Comparison of ENCODE assay signal across 8 cellular contexts in genomic region chr1:201114245-201115131, GRCh38. TPM values are rescaled to one million over a fixed set of nuclear protein-coding genes. Genes with fewer than 3 reads are reported as not detected.
DNase-seq lines count a peak whose midpoint lies in the region; ATAC-seq and TF ChIP-seq lines count a peak whose summit lies in the region.

No MANE protein-coding gene starts in this region.

- peaks cover 6% of the 10 kb centered on the region for H3K4me1 Mint-ChIP-seq in neural crest cell
- peaks cover 9% of the 10 kb centered on the region for H3K4me1 Mint-ChIP-seq in stimulated activated naive CD8-positive, alpha-beta T cell treated with anti-CD3 and anti-CD28 coated beads, Interleukin-15, amount 100 ng/mL, for 72 hours

- H3K4me1 ChIP-seq in Loucy (ENCODE audit: insufficient read depth, low read length, poor library complexity, severe bottlenecking), result peaks cover 7% of the 10 kb centered on the region

- H3K4me3 ChIP-seq in Loucy (ENCODE audit: low read length, poor library complexity, severe bottlenecking) (peak overlapping the region; percentile 69), foreskin fibroblast (ENCODE audit: low read depth in 1 of 2, low read length in 2 of 2) (peak overlapping the region; percentile 46 to 75)

- H2AFZ ChIP-seq in Loucy (ENCODE audit: low read length), result peak overlapping the region; percentile 88

- H4K20me1 ChIP-seq in Loucy (ENCODE audit: insufficient read depth, low read length, poor library complexity, severe bottlenecking), result no peaks in the 10 kb centered on the region

- H3K27me3 Mint-ChIP-seq in neural crest cell (ENCODE audit: low read depth), result peaks cover 34% of the 10 kb centered on the region
- peaks cover 7% of the 10 kb centered on the region for H3K27me3 Mint-ChIP-seq in stimulated activated naive CD8-positive, alpha-beta T cell treated with anti-CD3 and anti-CD28 coated beads, Interleukin-15, amount 100 ng/mL, for 72 hours

- peak; percentile 92 for ATAC-seq in stimulated activated naive CD8-positive, alpha-beta T cell treated with anti-CD3 and anti-CD28 coated beads, Interleukin-15, amount 100 ng/mL, for 72 hours

- no peaks in the 10 kb centered on the region for H3K36me3 ChIP-seq in Loucy (ENCODE audit: insufficient read depth, low read length)

- H3K9me3 Mint-ChIP-seq in neural crest cell, result no peaks in the 10 kb centered on the region
- no peaks in the 10 kb centered on the region for H3K9me3 Mint-ChIP-seq in stimulated activated naive CD8-positive, alpha-beta T cell treated with anti-CD3 and anti-CD28 coated beads, Interleukin-15, amount 100 ng/mL, for 72 hours

- no peaks in the 10 kb centered on the region for H3F3A ChIP-seq in Loucy (ENCODE audit: low read depth)

- H3K4me2 ChIP-seq in Loucy (ENCODE audit: low read depth, low read length, poor library complexity, severe bottlenecking), result peak overlapping the region; percentile 49

- H3K79me2 ChIP-seq in Loucy (ENCODE audit: insufficient read depth, low read length), result no peaks in the 10 kb centered on the region

- DNase-seq in DMS79 treated with DMSO at 0.1 percent for 48 hours (lab: John Stamatoyannopoulos, UW) (peak; percentile 94), H4 (ENCODE audit: low spot score) (peak; percentile 91), SHP77 treated with DMSO at 0.1 percent for 48 hours (lab: John Stamatoyannopoulos, UW) (peak; percentile 81), activated gamma-delta T cell (lab: John Stamatoyannopoulos, UW) (peak; percentile 29), foreskin fibroblast (peak; percentile 86 to 97), neural crest cell (ENCODE audit: low read depth, low spot score) (peak; percentile 85)
- peak; percentile 81 to 84 for DNase-seq in stimulated activated naive CD8-positive, alpha-beta T cell treated with anti-CD3 and anti-CD28 coated beads, Interleukin-15, amount 100 ng/mL, for 72 hours

- no peaks in the 10 kb centered on the region for H3K27me3 ChIP-seq in Loucy (ENCODE audit: insufficient read depth, low read length, poor library complexity, severe bottlenecking)

- peak overlapping the region; percentile 77 for H3K4me3 Mint-ChIP-seq in neural crest cell
- peak overlapping the region; percentile 98 to 99 for H3K4me3 Mint-ChIP-seq in stimulated activated naive CD8-positive, alpha-beta T cell treated with anti-CD3 and anti-CD28 coated beads, Interleukin-15, amount 100 ng/mL, for 72 hours

- TF ChIP-seq CTCF in Loucy (conservative IDR thresholded peaks at IDR 0.05; ENCODE audit: low read length) (peak; percentile 85), foreskin fibroblast (IDR thresholded peaks at IDR 0.05; ENCODE audit: low read depth, low read length) (peak; percentile 87), neural crest cell (conservative IDR thresholded peaks at IDR 0.05) (peak; percentile 85)

- no peaks in the 10 kb centered on the region for H3K9me3 ChIP-seq in Loucy (ENCODE audit: insufficient read depth, low read depth, low read length)

- peak overlapping the region; percentile 67 for H3K27ac Mint-ChIP-seq in neural crest cell (ENCODE audit: unreplicated experiment)
- peak overlapping the region; percentile 92 to 96 for H3K27ac Mint-ChIP-seq in stimulated activated naive CD8-positive, alpha-beta T cell treated with anti-CD3 and anti-CD28 coated beads, Interleukin-15, amount 100 ng/mL, for 72 hours

- peak overlapping the region; percentile 38 for H3K9ac ChIP-seq in Loucy (ENCODE audit: low read depth, low read length, poor library complexity, severe bottlenecking)

- no peaks in the 10 kb centered on the region for H3K36me3 Mint-ChIP-seq in neural crest cell (ENCODE audit: low read depth)

- H3K9me2 ChIP-seq in Loucy (replicated peaks; ENCODE audit: low read depth, low read length), result no peaks in the 10 kb centered on the region

RNA-seq across cellular contexts. Expression of gene CACNA1S, which starts 2.3 kb away (rescaled TPM):
- total RNA-seq in H4 (2014; rRNA removed; shearing (Covaris generic)), result not detected in 2 replicates
- total RNA-seq in neural crest cell, result 0.07 TPM in 2 replicates

RNA-seq across cellular contexts. Expression of gene ASCL5, which starts 12.5 kb away (rescaled TPM):
- not detected in 2 replicates for total RNA-seq in H4 (2014; rRNA removed; shearing (Covaris generic))
- total RNA-seq in neural crest cell, result not detected in 2 replicates

RNA-seq across cellular contexts. Expression of gene TMEM9, which starts 39.8 kb away (rescaled TPM):
- 81.6 and 97.5 TPM in 2 replicates for total RNA-seq in H4 (2014; rRNA removed; shearing (Covaris generic))
- 78.1 and 89.4 TPM in 2 replicates for total RNA-seq in neural crest cell

Comparison
In these comparisons a context has a peak if more than half of its experiments do, and no peak if none do; other contexts are left out.
1. Peak in every context shown above with its lines: DNase-seq, ATAC-seq and H3K4me3 ChIP-seq.
2. DNase-seq: peak in every context shown above with its lines; median percentile 94 in DMS79 treated with DMSO at 0.1 percent for 48 hours; 92 in foreskin fibroblast; 91 in H4; 85 in neural crest cell; 82 in stimulated activated naive CD8-positive, alpha-beta T cell treated with anti-CD3 and anti-CD28 coated beads, Interleukin-15, amount 100 ng/mL, for 72 hours; 81 in SHP77 treated with DMSO at 0.1 percent for 48 hours; 29 in activated gamma-delta T cell.